Comparison of ENCODE assay signal across 8 cellular contexts in genomic region chr20:61896058-61896961, GRCh38.
DNase-seq lines count a peak whose midpoint lies in the region; ATAC-seq, FAIRE-seq and TF ChIP-seq lines count a peak whose summit lies in the region.

No MANE protein-coding gene starts in this region.

- DNase-seq in AG10803 (ENCODE audit: low read depth) (peak; percentile 45), GM18507 (ENCODE audit: extremely low spot score, insufficient read length, low read depth) (peak; percentile 45), NCI-H2227 treated with DMSO at 0.1 percent for 48 hours (lab: John Stamatoyannopoulos, UW) (peak; percentile 44), left cardiac atrium (peak; percentile 53), gastrocnemius medialis (no peak), KG1 (lab: John Stamatoyannopoulos, UW) (no peak)
- peak; percentile 16 for DNase-seq in activated naive CD8-positive, alpha-beta T cell treated with anti-CD3 and anti-CD28 coated beads, Interleukin-2, amount 50 U/mL, for 24 hours

- H3K4me3 Mint-ChIP-seq in activated naive CD8-positive, alpha-beta T cell treated with anti-CD3 and anti-CD28 coated beads, Interleukin-2, amount 50 U/mL, for 24 hours, result no peak overlapping the region

- H3K27me3 Mint-ChIP-seq in activated naive CD8-positive, alpha-beta T cell treated with anti-CD3 and anti-CD28 coated beads, Interleukin-2, amount 50 U/mL, for 24 hours, result no peaks in the 10 kb centered on the region

- no peaks in the 10 kb centered on the region for H3K9me3 ChIP-seq in gastrocnemius medialis

- TF ChIP-seq CTCF in AG10803 (conservative IDR thresholded peaks at IDR 0.05; ENCODE audit: low read length), result peak; percentile 80
- TF ChIP-seq CTCF in gastrocnemius medialis (IDR thresholded peaks at IDR 0.05 in 4 of 5, conservative IDR thresholded peaks at IDR 0.05 in 1 of 5), result peak in 4 of 5 experiments; percentile 11 to 65 (median 49)

- H3K36me3 Mint-ChIP-seq in activated naive CD8-positive, alpha-beta T cell treated with anti-CD3 and anti-CD28 coated beads, Interleukin-2, amount 50 U/mL, for 24 hours (ENCODE audit: low read depth), result no peaks in the 10 kb centered on the region

- ATAC-seq in activated naive CD8-positive, alpha-beta T cell treated with anti-CD3 and anti-CD28 coated beads, Interleukin-2, amount 50 U/mL, for 24 hours, result peak; percentile 22
- ATAC-seq in left cardiac atrium (peak; percentile 22 to 71), gastrocnemius medialis (no peak), GM18858 (IDR thresholded peaks at IDR 0.05; ENCODE audit: unreplicated experiment) (no peak)

- H3K4me1 Mint-ChIP-seq in activated naive CD8-positive, alpha-beta T cell treated with anti-CD3 and anti-CD28 coated beads, Interleukin-2, amount 50 U/mL, for 24 hours, result no peaks in the 10 kb centered on the region

- H3K36me3 ChIP-seq in gastrocnemius medialis, result no peaks in the 10 kb centered on the region

- H3K27ac Mint-ChIP-seq in activated naive CD8-positive, alpha-beta T cell treated with anti-CD3 and anti-CD28 coated beads, Interleukin-2, amount 50 U/mL, for 24 hours, result no peak overlapping the region

- no peaks in the 10 kb centered on the region for H3K9me3 Mint-ChIP-seq in activated naive CD8-positive, alpha-beta T cell treated with anti-CD3 and anti-CD28 coated beads, Interleukin-2, amount 50 U/mL, for 24 hours

- no peak overlapping the region for H3K27ac ChIP-seq in gastrocnemius medialis

- TF ChIP-seq POLR2A in gastrocnemius medialis (IDR thresholded peaks at IDR 0.05), result no peak

- no peaks in the 10 kb centered on the region for H3K4me1 ChIP-seq in gastrocnemius medialis

- intact Hi-C loops in left cardiac atrium (cut with DNase I), result loop anchor here in 1 of 2 donors (10.0 kb wide), 1 partner anchor 1842 kb away; no protein-coding TSS in a partner anchor
- intact Hi-C loops in gastrocnemius medialis (cut with DNase I; ENCODE audit: low total_unique reads), result loop anchor here (5.0 kb wide), 1 partner anchor 1839 kb away; no protein-coding TSS in a partner anchor

- peak; percentile 49 for FAIRE-seq in GM18507 (lab: Jason Lieb, UNC)

- H3K27me3 ChIP-seq in gastrocnemius medialis, result peaks cover 0 to 12% (median 12%) of the 10 kb centered on the region in 3 donors

- in situ Hi-C loops in gastrocnemius medialis (cut with MboI; ENCODE audit: low sequenced_read_pairs in 4 of 4), result loop anchor here in 1 of 4 donors (25.0 kb wide), 1 partner anchor 1684 kb away; no protein-coding TSS in a partner anchor

- no peak overlapping the region for H3K4me3 ChIP-seq in AG10803 (ENCODE audit: low read length)
- no peak overlapping the region for H3K4me3 ChIP-seq in gastrocnemius medialis

Comparison
In these comparisons a context has a peak if more than half of its experiments do, and no peak if none do; other contexts are left out.
1. DNase-seq: peak in AG10803 (single experiment), GM18507 (single experiment), NCI-H2227 treated with DMSO at 0.1 percent for 48 hours (single experiment), activated naive CD8-positive, alpha-beta T cell treated with anti-CD3 and anti-CD28 coated beads, Interleukin-2, amount 50 U/mL, for 24 hours (single experiment) and left cardiac atrium (single experiment); none in gastrocnemius medialis (0 of 2) and KG1 (single experiment).
2. ATAC-seq: peak in activated naive CD8-positive, alpha-beta T cell treated with anti-CD3 and anti-CD28 coated beads, Interleukin-2, amount 50 U/mL, for 24 hours (single experiment) and left cardiac atrium (2 of 2); none in gastrocnemius medialis (0 of 2) and GM18858 (single experiment).